23 cellular contexts compared by ENCODE assay signal in genomic region chr14:49870908-49871307, GRCh38. TPM values are rescaled to one million over a fixed set of nuclear protein-coding genes. Genes with fewer than 3 reads are reported as not detected.
DNase-seq lines count a peak whose midpoint lies in the region; ATAC-seq, FAIRE-seq and TF ChIP-seq lines count a peak whose summit lies in the region.
"Had no signal": no experiment of that assay in that cellular context is flagged by ENCODE, and none has a peak within 500 bp of the region (broad histone marks: within the 10 kb centered on the region; RNA-seq: fewer than 3 reads in every experiment).

No MANE protein-coding gene starts in this region.

- no peak for TF ChIP-seq CTCF in K562 (IDR thresholded peaks at IDR 0.05 in 2 of 3, conservative IDR thresholded peaks at IDR 0.05 in 1 of 3; ENCODE audit: insufficient read depth in 2 of 3, low read depth in 1 of 3, low read length in 3 of 3)

- H3K27me3 ChIP-seq in K562 (ENCODE audit: control insufficient read depth in 2 of 2, insufficient read depth in 2 of 2, low read length in 2 of 2), result no peaks in the 10 kb centered on the region

- CTCF ChIA-PET in K562 (lab: Yijun Ruan, JAX; ENCODE audit: low intra/inter-chr PET ratio), result no interaction called here

- no peak overlapping the region for H3K4me3 Mint-ChIP-seq in activated T-cell treated with anti-CD3 and anti-CD28 coated beads, Interleukin-2, amount 50 U/mL, for 24 hours
- H3K4me3 Mint-ChIP-seq in stimulated activated naive B cell treated with anti-CD40 and anti-IgM and Interleukin-4, amounts not matched to agents 10 μg/mL and 1 μg/mL and 100 μg/mL, for 72 hours, result no peak overlapping the region
- H3K4me3 Mint-ChIP-seq: H9 had no signal

- no peaks in the 10 kb centered on the region for H3K9me1 ChIP-seq in K562 (ENCODE audit: control insufficient read depth, insufficient read depth, low read length)

- H3K36me3 Mint-ChIP-seq in activated T-cell treated with anti-CD3 and anti-CD28 coated beads, Interleukin-2, amount 50 U/mL, for 24 hours (ENCODE audit: low read depth), result peaks cover 6% of the 10 kb centered on the region
- peaks cover 1 to 6% of the 10 kb centered on the region in 2 donors for H3K36me3 Mint-ChIP-seq in stimulated activated naive B cell treated with anti-CD40 and anti-IgM and Interleukin-4, amounts not matched to agents 10 μg/mL and 1 μg/mL and 100 μg/mL, for 72 hours

- H3K27ac ChIP-seq in K562 (ENCODE audit: extremely low read depth, low read depth, low read length), result no peak overlapping the region
- H3K27ac ChIP-seq: C4-2B, HL-60 had no signal

- H2AFZ ChIP-seq in K562 (ENCODE audit: low read depth, low read length), result peak overlapping the region; percentile 38; the same call in 1 of the 2 replicates

- H3K9me3 ChIP-seq in K562 (replicated peaks; ENCODE audit: control insufficient read depth, insufficient read depth, low read depth, low read length), result no peaks in the 10 kb centered on the region
- H3K9me3 ChIP-seq: SK-N-SH had no signal

- H3K36me3 ChIP-seq in K562 (ENCODE audit: control insufficient read depth, insufficient read depth, low read length), result no peaks in the 10 kb centered on the region

- no TSS peak for BruUV-seq in K562 (replicated peaks; lab: Mats Ljungman, UMichigan)

- peak overlapping the region; percentile 59 for H3K27ac Mint-ChIP-seq in activated T-cell treated with anti-CD3 and anti-CD28 coated beads, Interleukin-2, amount 50 U/mL, for 24 hours
- peak overlapping the region; percentile 95 for H3K27ac Mint-ChIP-seq in stimulated activated naive B cell treated with anti-CD40 and anti-IgM and Interleukin-4, amounts not matched to agents 10 μg/mL and 1 μg/mL and 100 μg/mL, for 72 hours
- H3K27ac Mint-ChIP-seq: H9 had no signal

- in situ Hi-C loops in Caki2 (cut with HindIII; ENCODE audit: low pct_unique_long_range_greater_than_20kb, low sequenced_read_pairs) (loop anchor here (25.0 kb wide), 1 partner anchor 266 kb away; no protein-coding TSS in a partner anchor), K562 (cut with MboI) (loop anchor here (25.0 kb wide), 1 partner anchor 666 kb away; the partner anchor contains the start of gene MAP4K5)

- WGBS in K562 (ENCODE audit: insufficient coverage, low coverage, missing lambda C conversion rate), result 87% methylated on average over 6 of the region's 6 CpGs

- no peaks in the 10 kb centered on the region for H3K27me3 Mint-ChIP-seq in activated T-cell treated with anti-CD3 and anti-CD28 coated beads, Interleukin-2, amount 50 U/mL, for 24 hours
- no peaks in the 10 kb centered on the region for H3K27me3 Mint-ChIP-seq in stimulated activated naive B cell treated with anti-CD40 and anti-IgM and Interleukin-4, amounts not matched to agents 10 μg/mL and 1 μg/mL and 100 μg/mL, for 72 hours

- no peaks in the 10 kb centered on the region for H3K9me3 Mint-ChIP-seq in activated T-cell treated with anti-CD3 and anti-CD28 coated beads, Interleukin-2, amount 50 U/mL, for 24 hours
- peaks cover 1 to 4% of the 10 kb centered on the region in 2 donors for H3K9me3 Mint-ChIP-seq in stimulated activated naive B cell treated with anti-CD40 and anti-IgM and Interleukin-4, amounts not matched to agents 10 μg/mL and 1 μg/mL and 100 μg/mL, for 72 hours
- H3K9me3 Mint-ChIP-seq: H9 had no signal

- no peak overlapping the region for H3K9ac ChIP-seq in K562 (ENCODE audit: insufficient read depth in 1 of 2, low read depth in 2 of 2, low read length in 2 of 2)
- H3K9ac ChIP-seq: SK-N-SH had no signal

- POLR2A ChIA-PET in K562 (lab: Yijun Ruan, JAX), result no interaction called here

- H3K4me3 ChIP-seq in K562, result no peak overlapping the region

- DNase-seq in activated T-cell treated with anti-CD3 and anti-CD28 coated beads, Interleukin-2, amount 50 U/mL, for 24 hours, result no peak
- DNase-seq in activated T-cell treated with anti-CD3 and anti-CD28 coated beads, Interleukin-2, amount 50 U/mL, for 48 hours, result no peak
- peak; percentile 84 for DNase-seq in Caki2 (ENCODE audit: low read depth)
- no peak for DNase-seq in K562 (ENCODE audit: extremely low read depth in 1 of 4, low spot score in 3 of 4)
- no peak for DNase-seq in stimulated activated naive B cell treated with anti-CD40 and anti-IgM and Interleukin-4, amounts not matched to agents 10 μg/mL and 1 μg/mL and 100 μg/mL, for 72 hours
- DNase-seq: AML-193, H9, KG1, NCI-H1092 treated with DMSO at 0.1 percent for 48 hours, NCI-H1436 treated with DMSO at 0.1 percent for 48 hours, NCI-H2029, NCI-H226, NCI-H510A treated with DMSO at 0.1 percent for 48 hours, NCI-H748 treated with DMSO at 0.1 percent for 48 hours, SIG-M5, SK-N-SH had no signal

- no peak for ATAC-seq in K562
- no peak for ATAC-seq in stimulated activated naive B cell treated with anti-CD40 and anti-IgM and Interleukin-4, amounts not matched to agents 10 μg/mL and 1 μg/mL and 100 μg/mL, for 72 hours (replicated peaks)
- no peak for ATAC-seq in HG03196 (IDR thresholded peaks at IDR 0.05; ENCODE audit: unreplicated experiment)
- no peak for ATAC-seq in GM21381 (IDR thresholded peaks at IDR 0.05; ENCODE audit: unreplicated experiment)
- ATAC-seq: HepG2, Panc1 had no signal

- H4K20me1 ChIP-seq in K562 (replicated peaks; ENCODE audit: control insufficient read depth, insufficient read depth, low read length), result no peaks in the 10 kb centered on the region

- TF ChIP-seq RAD21 in K562 (CRISPR knock-in tag; conservative IDR thresholded peaks at IDR 0.05 in 1 of 2, IDR thresholded peaks at IDR 0.05 in 1 of 2), result no peak

- H3K4me1 Mint-ChIP-seq in activated T-cell treated with anti-CD3 and anti-CD28 coated beads, Interleukin-2, amount 50 U/mL, for 24 hours (ENCODE audit: low read depth), result peaks cover 33% of the 10 kb centered on the region
- H3K4me1 Mint-ChIP-seq in stimulated activated naive B cell treated with anti-CD40 and anti-IgM and Interleukin-4, amounts not matched to agents 10 μg/mL and 1 μg/mL and 100 μg/mL, for 72 hours, result peaks cover 13 to 35% of the 10 kb centered on the region in 2 donors

- H3K4me1 ChIP-seq in K562 (replicated peaks in 1 of 2; ENCODE audit: control insufficient read depth in 2 of 2, insufficient read depth in 2 of 2, low read length in 2 of 2), result peaks cover 0 to 10% of the 10 kb centered on the region in 2 experiments; a peak in 3 of 5 replicates

- TF ChIP-seq EP300 in K562 (IDR thresholded peaks at IDR 0.05; ENCODE audit: low read length), result no peak

- no peak for TF ChIP-seq POLR2A in K562 (conservative IDR thresholded peaks at IDR 0.05)

- intact Hi-C loops in K562 (cut with micrococcal nuclease), result no loop called here

- H3K79me2 ChIP-seq in K562 (ENCODE audit: control insufficient read depth, insufficient read depth, low read length), result no peaks in the 10 kb centered on the region

- H3K4me2 ChIP-seq in K562 (ENCODE audit: insufficient read depth, low read length), result no peak overlapping the region
- H3K4me2 ChIP-seq: SK-N-SH had no signal

- FAIRE-seq in K562 (lab: Jason Lieb, UNC), result peak; percentile 15
- FAIRE-seq: D721Med, HepG2 had no signal

TF ChIP-seq in K562, 482 proteins besides CTCF, POLR2A, EP300 and RAD21 (continues in another document):
- TF ChIP-seq MEIS2 (IDR thresholded peaks at IDR 0.05; ENCODE audit: partially characterized antibody) (peak; percentile 58), NFIC (IDR thresholded peaks at IDR 0.05) (no peak)

RNA-seq across cellular contexts. Expression of gene NEMF, which starts 18.3 kb away (rescaled TPM):
- total RNA-seq in Caki2 (2014; rRNA removed; shearing (Covaris generic); ENCODE audit: low replicate concordance), result 17.0 and 43.6 TPM in 2 replicates
- total RNA-seq in K562 (2011; cell fraction: chromatin; rRNA removed; ENCODE audit: low replicate concordance), result 151 and 436 TPM in 2 replicates
- total RNA-seq in K562 (2011; cell fraction: nucleolus; rRNA removed), result 66.5 and 78.6 TPM in 2 replicates
- total RNA-seq in K562 (2011; cell fraction: nucleoplasm; rRNA removed), result 121 and 142 TPM in 2 replicates
- total RNA-seq in K562 (2014; rRNA removed) (58.6 and 59.6 TPM in 2 replicates), K562 (2014; rRNA removed; fragmentation: Illumina TruSeq; extraction: Trizol) (82.4 and 89.9 TPM in 2 replicates), K562 (2015; rRNA removed; fragmentation: Illumina TruSeq; extraction: Trizol) (94.4 and 104 TPM in 2 replicates), K562 (2021) (60.6 and 61.0 TPM in 2 replicates)
- polyA plus RNA-seq in K562 (2011; rRNA removed) (50.5 and 59.2 TPM in 2 replicates), K562 (2014; fragmentation: Illumina TruSeq; extraction: Trizol) (65.1 and 89.1 TPM in 2 replicates), K562 (2014; fragmentation: Nextera tagmentation; extraction: Ambion mirVana) (10 to 100 TPM; 38.8 to 73.2 TPM), K562 (2014; rRNA removed) (55.9 and 60.0 TPM in 2 replicates)
- polyA plus RNA-seq in K562 (2011; cell fraction: cytosol; rRNA removed), result 4.7 and 12.4 TPM in 2 replicates
- 55.0 and 74.9 TPM in 2 replicates for polyA plus RNA-seq in K562 (2011; cell fraction: nucleus; rRNA removed)
- polyA plus RNA-seq in K562 (2012), result 29.6 and 43.1 TPM in 2 replicates
- 140 and 166 TPM in 2 replicates for polyA minus RNA-seq in K562 (2011; rRNA and poly(A)+ RNA removed)
- polyA minus RNA-seq in K562 (2011; cell fraction: cytosol; rRNA and poly(A)+ RNA removed), result 26.8 and 51.8 TPM in 2 replicates
- 80.1 and 150 TPM in 2 replicates for polyA minus RNA-seq in K562 (2011; cell fraction: nucleus; rRNA and poly(A)+ RNA removed)

RNA-seq across cellular contexts. Expression of gene ARF6, which starts 22.0 kb away (rescaled TPM):
- 51.7 and 52.6 TPM in 2 replicates for total RNA-seq in Caki2 (2014; rRNA removed; shearing (Covaris generic); ENCODE audit: low replicate concordance)
- total RNA-seq in K562 (2011; cell fraction: chromatin; rRNA removed; ENCODE audit: low replicate concordance), result 12.1 and 12.2 TPM in 2 replicates
- 9.1 and 10.3 TPM in 2 replicates for total RNA-seq in K562 (2011; cell fraction: nucleolus; rRNA removed)
- 11.2 and 16.2 TPM in 2 replicates for total RNA-seq in K562 (2011; cell fraction: nucleoplasm; rRNA removed)
- total RNA-seq in K562 (2014; rRNA removed), result 24.9 and 29.9 TPM in 2 replicates
- 18.5 and 19.2 TPM in 2 replicates for total RNA-seq in K562 (2014; rRNA removed; fragmentation: Illumina TruSeq; extraction: Trizol)
- 22.8 and 23.3 TPM in 2 replicates for total RNA-seq in K562 (2015; rRNA removed; fragmentation: Illumina TruSeq; extraction: Trizol)
- total RNA-seq in K562 (2021), result 33.6 and 35.2 TPM in 2 replicates
- 14.2 and 16.3 TPM in 2 replicates for polyA plus RNA-seq in K562 (2011; rRNA removed)
- 9.6 and 14.5 TPM in 2 replicates for polyA plus RNA-seq in K562 (2011; cell fraction: cytosol; rRNA removed)
- polyA plus RNA-seq in K562 (2011; cell fraction: nucleus; rRNA removed), result 11.4 and 14.0 TPM in 2 replicates
- 28.6 and 33.5 TPM in 2 replicates for polyA plus RNA-seq in K562 (2012)
- polyA plus RNA-seq in K562 (2014; fragmentation: Illumina TruSeq; extraction: Trizol), result 25.7 and 28.8 TPM in 2 replicates
- 10 to 100 TPM; 15.3 to 32.5 TPM for polyA plus RNA-seq in K562 (2014; fragmentation: Nextera tagmentation; extraction: Ambion mirVana)
- 23.6 and 27.1 TPM in 2 replicates for polyA plus RNA-seq in K562 (2014; rRNA removed)
- polyA minus RNA-seq in K562 (2011; rRNA and poly(A)+ RNA removed), result 17.7 and 17.9 TPM in 2 replicates
- 11.6 and 12.2 TPM in 2 replicates for polyA minus RNA-seq in K562 (2011; cell fraction: cytosol; rRNA and poly(A)+ RNA removed)
- polyA minus RNA-seq in K562 (2011; cell fraction: nucleus; rRNA and poly(A)+ RNA removed), result 9.0 and 14.4 TPM in 2 replicates
